Comparison of ENCODE assay signal across 8 cellular contexts in genomic region chr14:21382886-21383847, GRCh38. TPM values are rescaled to one million over a fixed set of nuclear protein-coding genes. Genes with fewer than 3 reads are reported as not detected.
DNase-seq lines count a peak whose midpoint lies in the region; ATAC-seq and TF ChIP-seq lines count a peak whose summit lies in the region.

No MANE protein-coding gene starts in this region.

- peak; percentile 41 for DNase-seq in COLO829 (ENCODE audit: low spot score)
- peak; percentile 47 for DNase-seq in HFFc6
- peak; percentile 29 for DNase-seq in NCI-H510A (lab: John Stamatoyannopoulos, UW)
- peak; percentile 66 for DNase-seq in activated CD4-positive, alpha-beta memory T cell treated with anti-CD3 and anti-CD28 coated beads for 36 hours
- DNase-seq in memory B cell (ENCODE audit: low spot score in 2 of 2): peak; percentile 20 to 42
- peak; percentile 6 for DNase-seq in stimulated activated CD8-positive, alpha-beta memory T cell treated with anti-CD3 and anti-CD28 coated beads, Interleukin-15, amount 100 ng/mL, for 24 hours (ENCODE audit: low read depth)
- no peak for DNase-seq in T1000 (lab: John Stamatoyannopoulos, UW)

- peaks cover 22% of the 10 kb centered on the region for H3K36me3 Mint-ChIP-seq in HFFc6 (ENCODE audit: low read depth)
- H3K36me3 Mint-ChIP-seq in activated CD4-positive, alpha-beta memory T cell treated with anti-CD3 and anti-CD28 coated beads for 36 hours: peaks cover 26% of the 10 kb centered on the region
- peaks cover 1% of the 10 kb centered on the region for H3K36me3 Mint-ChIP-seq in memory B cell

- peak overlapping the region; percentile 77 to 94 for H3K9ac ChIP-seq in duodenal mucosa (ENCODE audit: low read depth in 1 of 2, low read length in 2 of 2)

- H3K4me1 Mint-ChIP-seq in HFFc6 (ENCODE audit: low read depth): peaks cover 39% of the 10 kb centered on the region
- peaks cover 36% of the 10 kb centered on the region for H3K4me1 Mint-ChIP-seq in activated CD4-positive, alpha-beta memory T cell treated with anti-CD3 and anti-CD28 coated beads for 36 hours (ENCODE audit: low read depth)
- peaks cover 25% of the 10 kb centered on the region for H3K4me1 Mint-ChIP-seq in memory B cell

- H3K4me1 ChIP-seq in duodenal mucosa (ENCODE audit: control insufficient read depth in 1 of 2, insufficient read depth in 2 of 2, low read length in 2 of 2): peaks cover 18 to 24% of the 10 kb centered on the region in 2 donors

- POLR2A ChIA-PET in activated CD4-positive, alpha-beta memory T cell treated with anti-CD3 and anti-CD28 coated beads for 36 hours (lab: Charles Lee): interaction anchor here (0.7 to 1.7 kb wide), 6 partner anchors 10 to 168 kb away, joined by 3 to 12 read pairs (median 5); partner anchors contain the start of gene METTL3

- peaks cover 9 to 10% of the 10 kb centered on the region in 2 donors for H3K36me3 ChIP-seq in duodenal mucosa (ENCODE audit: control insufficient read depth in 1 of 2, insufficient read depth in 2 of 2, low read length in 2 of 2)

- H3K4me3 Mint-ChIP-seq in HFFc6 (peak overlapping the region; percentile 96), memory B cell (peak overlapping the region; percentile 99)
- peak overlapping the region; percentile 95 for H3K4me3 Mint-ChIP-seq in activated CD4-positive, alpha-beta memory T cell treated with anti-CD3 and anti-CD28 coated beads for 36 hours

- H3K27ac Mint-ChIP-seq in HFFc6 (peak overlapping the region; percentile 99), memory B cell (peak overlapping the region; percentile 98)
- H3K27ac Mint-ChIP-seq in activated CD4-positive, alpha-beta memory T cell treated with anti-CD3 and anti-CD28 coated beads for 36 hours: peak overlapping the region; percentile 98

- TF ChIP-seq CTCF in HFFc6 (IDR thresholded peaks at IDR 0.05): no peak

- no peaks in the 10 kb centered on the region for H3K27me3 ChIP-seq in duodenal mucosa (ENCODE audit: control insufficient read depth in 1 of 2, insufficient read depth in 2 of 2, low read length in 2 of 2)

- H3K9me3 Mint-ChIP-seq in HFFc6 (no peaks in the 10 kb centered on the region), memory B cell (no peaks in the 10 kb centered on the region)
- H3K9me3 Mint-ChIP-seq in activated CD4-positive, alpha-beta memory T cell treated with anti-CD3 and anti-CD28 coated beads for 36 hours: no peaks in the 10 kb centered on the region

- intact Hi-C loops in activated CD4-positive, alpha-beta memory T cell treated with anti-CD3 and anti-CD28 coated beads for 36 hours (cut with micrococcal nuclease): loop anchor here (5.0 kb wide), 2 partner anchors 151 to 166 kb away; no protein-coding TSS in a partner anchor

- H3K27me3 Mint-ChIP-seq in HFFc6 (ENCODE audit: insufficient read depth) (peaks cover 12% of the 10 kb centered on the region; the same call in 1 of the 2 replicates), memory B cell (no peaks in the 10 kb centered on the region)
- no peaks in the 10 kb centered on the region for H3K27me3 Mint-ChIP-seq in activated CD4-positive, alpha-beta memory T cell treated with anti-CD3 and anti-CD28 coated beads for 36 hours

- peak overlapping the region; percentile 97 to 100 for H3K4me3 ChIP-seq in duodenal mucosa (ENCODE audit: low read depth in 1 of 2, low read length in 2 of 2)

- ATAC-seq in memory B cell (ENCODE audit: low read depth): peak; percentile 22

- CTCF ChIA-PET in activated CD4-positive, alpha-beta memory T cell treated with anti-CD3 and anti-CD28 coated beads for 36 hours (lab: Charles Lee): interaction anchor here (0.9 kb wide), 1 partner anchor 94 kb away, joined by 3 read pairs; no protein-coding TSS in a partner anchor

- no peaks in the 10 kb centered on the region for H3K9me3 ChIP-seq in duodenal mucosa (ENCODE audit: control insufficient read depth in 1 of 2, low read length in 2 of 2)

- H3K27ac ChIP-seq in duodenal mucosa (ENCODE audit: low read depth, low read length): peak overlapping the region; percentile 82

RNA-seq across cellular contexts. Expression of gene SUPT16H, which starts 0.7 kb away (rescaled TPM):
- 10 to 100 TPM; 67.9 to 91.9 (median 86.2) TPM for total RNA-seq in HFFc6 (2021; fragmentation: NEBNext Ultra II Directional; extraction: Animal tissue kit (Norgen Biotek cat#: 25700))
- total RNA-seq in activated CD4-positive, alpha-beta memory T cell treated with anti-CD3 and anti-CD28 coated beads for 36 hours: 100 to 1,000 TPM; 156 to 158 TPM
